In the genomic region with DNA sequence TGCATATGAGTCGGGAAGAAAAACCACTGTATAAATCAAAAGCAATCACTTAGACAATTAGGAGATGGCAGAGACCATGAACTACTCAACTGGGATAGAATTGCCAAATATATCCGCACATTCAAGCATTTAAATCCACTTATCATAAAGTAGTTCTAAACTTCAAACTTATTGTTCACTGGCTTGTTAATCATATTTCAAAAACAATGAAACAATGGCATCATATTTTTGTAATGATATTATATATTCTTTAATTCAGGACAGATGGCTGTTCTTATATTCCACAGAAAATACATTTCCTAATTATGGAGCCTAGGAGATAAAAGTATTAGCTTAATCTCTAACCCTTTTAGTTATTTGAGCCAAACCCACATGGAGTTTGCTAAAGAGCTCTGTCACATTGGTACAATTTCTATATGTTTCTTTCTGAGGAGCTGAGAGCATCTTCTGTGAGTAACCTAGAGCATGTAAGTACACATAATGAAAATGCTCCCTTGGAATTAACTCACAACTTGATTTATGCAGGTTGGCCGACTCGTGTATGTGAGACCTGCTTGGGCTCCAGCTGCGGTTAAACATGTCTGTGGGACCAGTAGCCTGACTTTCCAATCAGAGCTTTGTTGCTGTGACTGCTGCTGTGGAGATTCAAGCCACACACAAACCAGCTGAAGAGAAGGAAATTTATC, we compare ENCODE assay signal across 15 cellular contexts.
A peak's percentile ranks its signal among the peaks of the same experiment; 100 is the strongest.
DNase-seq lines count a peak whose midpoint lies in the region; TF ChIP-seq lines count a peak whose summit lies in the region.
"Had no signal": no experiment of that assay in that cellular context is flagged by ENCODE, and none has a peak within 500 bp of the region (broad histone marks: within the 10 kb centered on the region; RNA-seq: fewer than 3 reads in every experiment).

No MANE protein-coding gene starts in this region.

- H2BK5ac ChIP-seq in neuronal stem cell (ENCODE audit: low read length): no peak overlapping the region

- H2AK5ac ChIP-seq in neuronal stem cell (ENCODE audit: low read depth, low read length): no peak overlapping the region

- H3K27ac Mint-ChIP-seq in brain: peak overlapping the region in 3 of 5 experiments; percentile 24 to 88 (median 86)
- H3K27ac Mint-ChIP-seq: GM23338 had no signal

- peaks cover 10 to 12% of the 10 kb centered on the region in 2 donors for H3K4me1 ChIP-seq in neuronal stem cell (ENCODE audit: control insufficient read depth in 2 of 2, insufficient read depth in 1 of 2, low read depth in 1 of 2, low read length in 2 of 2)

- H3K27me3 ChIP-seq in neuronal stem cell (ENCODE audit: control insufficient read depth in 3 of 3, insufficient read depth in 3 of 3, low read depth in 1 of 3, low read length in 3 of 3): no peaks in the 10 kb centered on the region
- H3K27me3 ChIP-seq: MG63 had no signal

- H3K9me3 Mint-ChIP-seq in brain: no peaks in the 10 kb centered on the region

- DNase-seq in NCI-H524 (lab: John Stamatoyannopoulos, UW) (peak; percentile 7 to 37), NCI-H524 treated with DMSO at 0.1 percent for 48 hours (lab: John Stamatoyannopoulos, UW) (no peak), NCI-H2227 treated with DMSO at 0.1 percent for 48 hours (lab: John Stamatoyannopoulos, UW) (peak; percentile 10), neuronal stem cell (ENCODE audit: low spot score) (no peak), DMS53 (lab: John Stamatoyannopoulos, UW) (no peak)
- no peak for DNase-seq in stimulated activated naive CD4-positive, alpha-beta T cell (lab: John Stamatoyannopoulos, UW)
- no peak for DNase-seq in activated CD8-positive, alpha-beta memory T cell treated with anti-CD3 and anti-CD28 coated beads, Interleukin-2, amount 50 U/mL, for 48 hours
- DNase-seq: GF-D8, MG63, NCI-H1105, NCI-H2171 had no signal

- no peaks in the 10 kb centered on the region for H3K27me3 Mint-ChIP-seq in brain

- no peak overlapping the region for H3K14ac ChIP-seq in neuronal stem cell (ENCODE audit: low read length)

- WGBS in neuronal stem cell (ENCODE audit: extremely low coverage in 2 of 2, insufficient read length in 2 of 2, insufficient replicate concordance in 1 of 2), 2 donors: no CpG with 5 or more reads among the region's 5 CpGs

- H3K9me3 ChIP-seq in neuronal stem cell (replicated peaks in 1 of 2; ENCODE audit: control insufficient read depth in 2 of 2, insufficient read depth in 1 of 2, low read depth in 1 of 2, low read length in 2 of 2): no peaks in the 10 kb centered on the region
- H3K9me3 ChIP-seq: MG63 had no signal

- no peak overlapping the region for H3K4ac ChIP-seq in neuronal stem cell (ENCODE audit: low read length)

- H3K23ac ChIP-seq in neuronal stem cell (ENCODE audit: low read depth, low read length, poor library complexity): no peak overlapping the region

- H3K4me2 ChIP-seq in neuronal stem cell (ENCODE audit: insufficient read depth, low read length, poor library complexity, severe bottlenecking): no peak overlapping the region
- H3K4me2 ChIP-seq: GM23338, KMS-11 had no signal

- no peak overlapping the region for H3K4me3 ChIP-seq in neuronal stem cell (ENCODE audit: low read length in 2 of 2)
- H3K4me3 ChIP-seq: GM23338, MG63 had no signal

- no peak overlapping the region for H2BK12ac ChIP-seq in neuronal stem cell (ENCODE audit: low read length)

- H3K4me1 Mint-ChIP-seq in brain: peaks cover 55% of the 10 kb centered on the region

- H4K91ac ChIP-seq in neuronal stem cell (ENCODE audit: low read depth, low read length, poor library complexity): no peak overlapping the region

- H3K9ac ChIP-seq in neuronal stem cell (ENCODE audit: low read depth, low read length, poor library complexity): no peak overlapping the region
- H3K9ac ChIP-seq: KMS-11 had no signal

- TF ChIP-seq CTCF in brain (conservative IDR thresholded peaks at IDR 0.05): no peak

- no peak overlapping the region for H2BK15ac ChIP-seq in neuronal stem cell (ENCODE audit: low read length)

- H3K79me1 ChIP-seq in neuronal stem cell (ENCODE audit: low read depth, low read length): no peaks in the 10 kb centered on the region

- no peak overlapping the region for H2BK120ac ChIP-seq in neuronal stem cell (ENCODE audit: low read depth, low read length)

- no peaks in the 10 kb centered on the region for H3K36me3 ChIP-seq in neuronal stem cell (replicated peaks in 1 of 2; ENCODE audit: control insufficient read depth in 2 of 2, insufficient read depth in 2 of 2, low read length in 2 of 2)
- H3K36me3 ChIP-seq: MG63 had no signal

- H3K36me3 Mint-ChIP-seq in brain: no peaks in the 10 kb centered on the region

- H3K4me3 Mint-ChIP-seq in brain: peak overlapping the region in 1 of 5 experiments; percentile 24
- H3K4me3 Mint-ChIP-seq: GM23338 had no signal

- no peak overlapping the region for H3K27ac ChIP-seq in neuronal stem cell (replicated peaks; ENCODE audit: low read length)
- H3K27ac ChIP-seq: C4-2B, KMS-11 had no signal

- H2AFZ ChIP-seq in neuronal stem cell (ENCODE audit: low read length): peak overlapping the region; percentile 15
- H2AFZ ChIP-seq: GM23338 had no signal

- H3K18ac ChIP-seq in neuronal stem cell (ENCODE audit: low read length): no peak overlapping the region

- H4K8ac ChIP-seq in neuronal stem cell (ENCODE audit: low read depth, low read length): no peak overlapping the region

Comparison
In these comparisons a context has a peak if more than half of its experiments do, and no peak if none do; other contexts are left out.
1. DNase-seq: peak in NCI-H524 (2 of 2) and NCI-H2227 treated with DMSO at 0.1 percent for 48 hours (single experiment); none in NCI-H524 treated with DMSO at 0.1 percent for 48 hours (single experiment), neuronal stem cell (single experiment), stimulated activated naive CD4-positive, alpha-beta T cell (0 of 6), activated CD8-positive, alpha-beta memory T cell treated with anti-CD3 and anti-CD28 coated beads, Interleukin-2, amount 50 U/mL, for 48 hours (single experiment) and DMS53 (single experiment).